In genomic region chr2:203951366-203951902, GRCh38 we compare ENCODE assay signal across 10 cellular contexts. TPM values are rescaled to one million over a fixed set of nuclear protein-coding genes. Genes with fewer than 3 reads are reported as not detected.
DNase-seq lines count a peak whose midpoint lies in the region; ATAC-seq and TF ChIP-seq lines count a peak whose summit lies in the region.
"Had no signal": no experiment of that assay in that cellular context is flagged by ENCODE, and none has a peak within 500 bp of the region (broad histone marks: within the 10 kb centered on the region; RNA-seq: fewer than 3 reads in every experiment).

No MANE protein-coding gene starts in this region.

- H4K8ac ChIP-seq in mesenchymal stem cell (ENCODE audit: low read length), result no peak overlapping the region

- H3K9ac ChIP-seq in smooth muscle cell (ENCODE audit: low read depth) (no peak overlapping the region), mesenchymal stem cell (ENCODE audit: low read length) (no peak overlapping the region)

- H3K27ac ChIP-seq in smooth muscle cell (ENCODE audit: low read depth) (peak overlapping the region; percentile 23), mesenchymal stem cell (ENCODE audit: low read length, poor library complexity, severe bottlenecking) (no peak overlapping the region)

- H3K36me3 ChIP-seq in smooth muscle cell (ENCODE audit: low read depth) (no peaks in the 10 kb centered on the region), mesenchymal stem cell (ENCODE audit: control insufficient read depth in 1 of 2, insufficient read depth in 2 of 2, low read depth in 1 of 2, low read length in 2 of 2) (no peaks in the 10 kb centered on the region)
- H3K36me3 ChIP-seq: MG63 had no signal

- H3K27me3 ChIP-seq in smooth muscle cell (ENCODE audit: low read depth) (no peaks in the 10 kb centered on the region), mesenchymal stem cell (ENCODE audit: control insufficient read depth in 1 of 2, insufficient read depth in 1 of 2, low read length in 2 of 2) (no peaks in the 10 kb centered on the region)
- H3K27me3 ChIP-seq: MG63 had no signal

- POLR2A ChIA-PET in activated CD4-positive, alpha-beta T cell treated with anti-CD3 and anti-CD28 coated beads for 36 hours (lab: Charles Lee), result interaction anchor here (0.6 to 1.4 kb wide), 5 partner anchors 17 to 159 kb away, joined by 3 to 10 read pairs (median 5); no protein-coding TSS in a partner anchor

- H3K79me1 ChIP-seq in mesenchymal stem cell (replicated peaks; ENCODE audit: low read length, poor library complexity, severe bottlenecking), result no peaks in the 10 kb centered on the region

- intact Hi-C loops in activated CD4-positive, alpha-beta T cell treated with anti-CD3 and anti-CD28 coated beads for 36 hours (cut with DNase I, micrococcal nuclease), result loop anchor here in 1 of 2 experiments (2.0 kb wide), 1 partner anchor 15 kb away; the partner anchor contains the start of gene ICOS

- peak; percentile 32 for ATAC-seq in activated CD4-positive, alpha-beta T cell treated with anti-CD3 and anti-CD28 coated beads for 36 hours
- ATAC-seq in activated T-helper 17 cell treated with anti-CD3 and anti-CD28 coated beads, Interleukin-2, amount 50 U/mL, for 72 hours (replicated peaks), result peak; percentile 58
- ATAC-seq in GM19035 (IDR thresholded peaks at IDR 0.05; ENCODE audit: unreplicated experiment), result no peak

- no peaks in the 10 kb centered on the region for H3K9me3 ChIP-seq in smooth muscle cell (replicated peaks; ENCODE audit: low read depth)
- H3K9me3 ChIP-seq in mesenchymal stem cell (ENCODE audit: control insufficient read depth, low read length), result no peaks in the 10 kb centered on the region
- H3K9me3 ChIP-seq: MG63 had no signal

- no peak overlapping the region for H2BK12ac ChIP-seq in mesenchymal stem cell (ENCODE audit: low read length in 2 of 2)

- peak overlapping the region; percentile 91 for H3K27ac Mint-ChIP-seq in activated CD4-positive, alpha-beta T cell treated with anti-CD3 and anti-CD28 coated beads for 36 hours
- H3K27ac Mint-ChIP-seq in activated T-helper 17 cell treated with anti-CD3 and anti-CD28 coated beads, Interleukin-2, amount 50 U/mL, for 72 hours, result peak overlapping the region; percentile 81
- H3K27ac Mint-ChIP-seq: endodermal cell had no signal

- H2BK15ac ChIP-seq in mesenchymal stem cell (ENCODE audit: low read depth, poor library complexity, severe bottlenecking), result no peak overlapping the region

- H2BK120ac ChIP-seq in mesenchymal stem cell (ENCODE audit: low read depth, low read length), result no peak overlapping the region

- H3K4me3 ChIP-seq in smooth muscle cell (no peak overlapping the region), mesenchymal stem cell (ENCODE audit: insufficient read depth in 1 of 2, low read depth in 1 of 2, low read length in 2 of 2) (no peak overlapping the region)
- H3K4me3 ChIP-seq: MG63 had no signal

- H2BK5ac ChIP-seq in mesenchymal stem cell (ENCODE audit: low read depth, low read length, poor library complexity, severe bottlenecking), result no peak overlapping the region

- DNase-seq in activated CD4-positive, alpha-beta T cell treated with anti-CD3 and anti-CD28 coated beads for 36 hours, result peak; percentile 52
- no peak for DNase-seq in activated CD4-positive, alpha-beta T cell treated with anti-CD3 and anti-CD28 coated beads for 1 hour
- peak; percentile 45 for DNase-seq in NAMALWA (ENCODE audit: low spot score)
- DNase-seq in smooth muscle cell (lab: John Stamatoyannopoulos, UW; ENCODE audit: unreplicated experiment), result no peak
- no peak for DNase-seq in NCI-H2081 treated with DMSO at 0.1 percent for 48 hours (lab: John Stamatoyannopoulos, UW)
- DNase-seq in mesenchymal stem cell, result no peak
- DNase-seq: endodermal cell, MG63 had no signal

- WGBS in smooth muscle cell (ENCODE audit: low lambda C conversion rate), result 73% methylated on average over 10 of the region's 10 CpGs
- WGBS in mesenchymal stem cell, result 90% methylated on average over 10 of the region's 10 CpGs

- H3K4me1 ChIP-seq in smooth muscle cell (ENCODE audit: low read depth) (no peaks in the 10 kb centered on the region), mesenchymal stem cell (ENCODE audit: control insufficient read depth, insufficient read depth, low read depth, low read length) (peaks cover 1% of the 10 kb centered on the region)

- no peak overlapping the region for H4K91ac ChIP-seq in mesenchymal stem cell (ENCODE audit: low read length)

- H3K23ac ChIP-seq in mesenchymal stem cell (ENCODE audit: low read length in 2 of 2), result no peak overlapping the region

- H3K14ac ChIP-seq in mesenchymal stem cell (ENCODE audit: low read length in 2 of 2), result no peak overlapping the region

- no peaks in the 10 kb centered on the region for H3K9me3 Mint-ChIP-seq in activated CD4-positive, alpha-beta T cell treated with anti-CD3 and anti-CD28 coated beads for 36 hours (ENCODE audit: low read depth)
- H3K9me3 Mint-ChIP-seq in activated T-helper 17 cell treated with anti-CD3 and anti-CD28 coated beads, Interleukin-2, amount 50 U/mL, for 72 hours, result no peaks in the 10 kb centered on the region
- H3K9me3 Mint-ChIP-seq: endodermal cell had no signal

- H3K36me3 Mint-ChIP-seq in activated CD4-positive, alpha-beta T cell treated with anti-CD3 and anti-CD28 coated beads for 36 hours (ENCODE audit: low read depth), result peaks cover 78% of the 10 kb centered on the region
- H3K36me3 Mint-ChIP-seq in activated T-helper 17 cell treated with anti-CD3 and anti-CD28 coated beads, Interleukin-2, amount 50 U/mL, for 72 hours (ENCODE audit: low read depth), result peaks cover 100% of the 10 kb centered on the region

- H3K4me2 ChIP-seq in smooth muscle cell, result no peak overlapping the region
- H3K4me2 ChIP-seq in mesenchymal stem cell (ENCODE audit: low read length, poor library complexity, severe bottlenecking), result no peak overlapping the region

- no peak overlapping the region for H2AK5ac ChIP-seq in mesenchymal stem cell (ENCODE audit: low read length, severe bottlenecking)

- H4K20me1 ChIP-seq in smooth muscle cell (ENCODE audit: low read depth), result no peaks in the 10 kb centered on the region

- H3F3A ChIP-seq in smooth muscle cell (ENCODE audit: low read depth), result no peaks in the 10 kb centered on the region

- CTCF ChIA-PET in activated CD4-positive, alpha-beta T cell treated with anti-CD3 and anti-CD28 coated beads for 36 hours (lab: Charles Lee), result interaction anchor here (1.0 to 1.1 kb wide), 2 partner anchors 17 to 158 kb away, joined by 3 to 4 read pairs; no protein-coding TSS in a partner anchor

- no peaks in the 10 kb centered on the region for H3K27me3 Mint-ChIP-seq in activated CD4-positive, alpha-beta T cell treated with anti-CD3 and anti-CD28 coated beads for 36 hours
- H3K27me3 Mint-ChIP-seq in activated T-helper 17 cell treated with anti-CD3 and anti-CD28 coated beads, Interleukin-2, amount 50 U/mL, for 72 hours, result no peaks in the 10 kb centered on the region

- no peaks in the 10 kb centered on the region for H3K79me2 ChIP-seq in smooth muscle cell (ENCODE audit: low read depth)

- H3K4me1 Mint-ChIP-seq in activated CD4-positive, alpha-beta T cell treated with anti-CD3 and anti-CD28 coated beads for 36 hours, result peaks cover 87% of the 10 kb centered on the region
- H3K4me1 Mint-ChIP-seq in activated T-helper 17 cell treated with anti-CD3 and anti-CD28 coated beads, Interleukin-2, amount 50 U/mL, for 72 hours, result peaks cover 42% of the 10 kb centered on the region
- H3K4me1 Mint-ChIP-seq: endodermal cell had no signal

- H3K4ac ChIP-seq in mesenchymal stem cell (ENCODE audit: low read depth in 1 of 2, low read length in 2 of 2), result no peak overlapping the region

- H3K18ac ChIP-seq in mesenchymal stem cell (ENCODE audit: low read depth in 1 of 2, low read length in 2 of 2), result no peak overlapping the region

- H3K4me3 Mint-ChIP-seq in activated CD4-positive, alpha-beta T cell treated with anti-CD3 and anti-CD28 coated beads for 36 hours, result peak overlapping the region; percentile 73
- H3K4me3 Mint-ChIP-seq in activated T-helper 17 cell treated with anti-CD3 and anti-CD28 coated beads, Interleukin-2, amount 50 U/mL, for 72 hours, result peak overlapping the region; percentile 98
- H3K4me3 Mint-ChIP-seq: endodermal cell had no signal

- no peak overlapping the region for H2AFZ ChIP-seq in smooth muscle cell (ENCODE audit: low read depth)
- no peak overlapping the region for H2AFZ ChIP-seq in mesenchymal stem cell (ENCODE audit: low read depth, low read length)

- TF ChIP-seq CTCF in smooth muscle cell (IDR thresholded peaks at IDR 0.05; ENCODE audit: borderline replicate concordance, insufficient read depth, poor library complexity, severe bottlenecking), result no peak

RNA-seq across cellular contexts. Expression of gene ICOS, which starts 14.9 kb away (rescaled TPM):
- 100 to 1,000 TPM; 133 to 161 TPM for total RNA-seq in activated CD4-positive, alpha-beta T cell treated with anti-CD3 and anti-CD28 coated beads for 36 hours
- 100 to 1,000 TPM; 146 to 194 TPM for total RNA-seq in activated T-helper 17 cell treated with anti-CD3 and anti-CD28 coated beads, Interleukin-2, amount 50 U/mL, for 72 hours
- not detected in 2 replicates for total RNA-seq in smooth muscle cell
- not detected in 2 replicates for polyA plus RNA-seq in smooth muscle cell
- not detected for polyA plus RNA-seq in mesenchymal stem cell (2013, experiment 1 of 2)
- polyA plus RNA-seq in mesenchymal stem cell (2013, experiment 2 of 2), result not detected
- total RNA-seq: endodermal cell had no signal

Comparison
In these comparisons a context has a peak if more than half of its experiments do, and no peak if none do; other contexts are left out.
1. DNase-seq: peak in activated CD4-positive, alpha-beta T cell treated with anti-CD3 and anti-CD28 coated beads for 36 hours (single experiment) and NAMALWA (single experiment); none in activated CD4-positive, alpha-beta T cell treated with anti-CD3 and anti-CD28 coated beads for 1 hour (single experiment), smooth muscle cell (single experiment), NCI-H2081 treated with DMSO at 0.1 percent for 48 hours (single experiment) and mesenchymal stem cell (single experiment).
2. RNA of gene ICOS, which starts 14.9 kb away (total RNA-seq): 146 to 194 TPM in activated T-helper 17 cell treated with anti-CD3 and anti-CD28 coated beads, Interleukin-2, amount 50 U/mL, for 72 hours and 133 to 161 TPM in activated CD4-positive, alpha-beta T cell treated with anti-CD3 and anti-CD28 coated beads for 36 hours; not detected in smooth muscle cell; every median in the first group is over 100 times any median in the second.